In genomic region chr2:203535078-203535783, GRCh38 we compare ENCODE assay signal across 8 cellular contexts. TPM values are rescaled to one million over a fixed set of nuclear protein-coding genes. Genes with fewer than 3 reads are reported as not detected.
A peak's percentile ranks its signal among the peaks of the same experiment; 100 is the strongest.
DNase-seq lines count a peak whose midpoint lies in the region; ATAC-seq and TF ChIP-seq lines count a peak whose summit lies in the region.

Gene RAPH1 (minus strand): TSS chr2:203535301. CDS start chr2:203495353, 39,948 bp downstream.

- DNase-seq in CD8-positive, alpha-beta T cell: peak; percentile 3 to 65 (median 49)
- peak; percentile 79 for DNase-seq in SK-N-DZ (ENCODE audit: low spot score)
- peak; percentile 76 for DNase-seq in germinal center (ENCODE audit: low spot score)

- peaks cover 2% of the 10 kb centered on the region for H3K36me3 Mint-ChIP-seq in CD8-positive, alpha-beta T cell
- peaks cover 2% of the 10 kb centered on the region for H3K36me3 Mint-ChIP-seq in activated naive CD4-positive, alpha-beta T cell treated with anti-CD3 and anti-CD28 coated beads, Interleukin-2, amount 50 U/mL, for 24 hours

- H3K9me2 ChIP-seq in Loucy (replicated peaks; ENCODE audit: low read depth, low read length): no peaks in the 10 kb centered on the region

- no peak for TF ChIP-seq CTCF in CD8-positive, alpha-beta T cell (IDR thresholded peaks at IDR 0.05)
- no peak for TF ChIP-seq CTCF in Loucy (conservative IDR thresholded peaks at IDR 0.05; ENCODE audit: low read length)
- no peak for TF ChIP-seq CTCF in neutrophil (IDR thresholded peaks at IDR 0.05)

- H3K4me2 ChIP-seq in Loucy (ENCODE audit: low read depth, low read length, poor library complexity, severe bottlenecking): peak within 1 kb of the TSS; percentile 86

- peaks cover 15% of the 10 kb centered on the region for H3K4me1 ChIP-seq in CD8-positive, alpha-beta T cell (ENCODE audit: insufficient read depth, low read length)
- H3K4me1 ChIP-seq in Loucy (ENCODE audit: insufficient read depth, low read length, poor library complexity, severe bottlenecking) (no peaks in the 10 kb centered on the region), neutrophil (ENCODE audit: control insufficient read depth in 1 of 2, insufficient read depth in 1 of 2, low read depth in 1 of 2, low read length in 1 of 2) (peaks cover 6 to 11% of the 10 kb centered on the region in 2 experiments), subcutaneous abdominal adipose tissue (ENCODE audit: control insufficient read depth in 5 of 5, insufficient read depth in 5 of 5, low read length in 5 of 5) (peaks cover 0 to 29% (median 20%) of the 10 kb centered on the region in 5 donors)

- H3K9ac ChIP-seq in Loucy (ENCODE audit: low read depth, low read length, poor library complexity, severe bottlenecking): no peak within 1 kb of the TSS
- H3K9ac ChIP-seq in subcutaneous abdominal adipose tissue (ENCODE audit: low read length in 5 of 5): peak within 1 kb of the TSS; percentile 52 to 94 (median 88)

- peak within 1 kb of the TSS; percentile 86 for H3K4me3 Mint-ChIP-seq in CD8-positive, alpha-beta T cell
- H3K4me3 Mint-ChIP-seq in activated naive CD4-positive, alpha-beta T cell treated with anti-CD3 and anti-CD28 coated beads, Interleukin-2, amount 50 U/mL, for 24 hours: peak within 1 kb of the TSS; percentile 97

- H3K27me3 Mint-ChIP-seq in CD8-positive, alpha-beta T cell (ENCODE audit: low read depth): peaks cover 28% of the 10 kb centered on the region
- H3K27me3 Mint-ChIP-seq in activated naive CD4-positive, alpha-beta T cell treated with anti-CD3 and anti-CD28 coated beads, Interleukin-2, amount 50 U/mL, for 24 hours: peaks cover 8% of the 10 kb centered on the region

- H3K4me3 ChIP-seq in CD8-positive, alpha-beta T cell (ENCODE audit: low read depth, low read length): peak within 1 kb of the TSS; percentile 50
- H3K4me3 ChIP-seq in Loucy (ENCODE audit: low read length, poor library complexity, severe bottlenecking) (peak within 1 kb of the TSS; percentile 76), neutrophil (ENCODE audit: low read depth in 1 of 2, low read length in 1 of 2) (peak within 1 kb of the TSS; percentile 35 to 47), subcutaneous abdominal adipose tissue (ENCODE audit: low read depth in 1 of 5, low read length in 5 of 5) (peak within 1 kb of the TSS; percentile 81 to 95 (median 83))

- no peaks in the 10 kb centered on the region for H4K20me1 ChIP-seq in Loucy (ENCODE audit: insufficient read depth, low read length, poor library complexity, severe bottlenecking)

- POLR2A ChIA-PET in CD8-positive, alpha-beta T cell (lab: Charles Lee): interaction anchor here (0.6 to 2.2 kb wide), 5 partner anchors 102 to 206 kb away, joined by 3 to 7 read pairs (median 4); no protein-coding TSS in a partner anchor

- peaks cover 9% of the 10 kb centered on the region for H3K9me3 Mint-ChIP-seq in CD8-positive, alpha-beta T cell
- peaks cover 6% of the 10 kb centered on the region for H3K9me3 Mint-ChIP-seq in activated naive CD4-positive, alpha-beta T cell treated with anti-CD3 and anti-CD28 coated beads, Interleukin-2, amount 50 U/mL, for 24 hours

- no peak within 1 kb of the TSS for H3K27ac ChIP-seq in CD8-positive, alpha-beta T cell (ENCODE audit: low read depth, low read length)
- H3K27ac ChIP-seq in neutrophil (no peak within 1 kb of the TSS), subcutaneous abdominal adipose tissue (ENCODE audit: low read depth, low read length) (peak within 1 kb of the TSS; percentile 91)

- CTCF ChIA-PET in CD8-positive, alpha-beta T cell (lab: Charles Lee): no interaction called here

- H3K27ac Mint-ChIP-seq in CD8-positive, alpha-beta T cell: no peak within 1 kb of the TSS
- H3K27ac Mint-ChIP-seq in activated naive CD4-positive, alpha-beta T cell treated with anti-CD3 and anti-CD28 coated beads, Interleukin-2, amount 50 U/mL, for 24 hours: peak within 1 kb of the TSS; percentile 88

- H3F3A ChIP-seq in Loucy (ENCODE audit: low read depth): 0 out of 2 replicates have a peak, but pooled peaks cover 5% of the 10 kb centered on the region

- peak; percentile 62 for ATAC-seq in CD8-positive, alpha-beta T cell
- ATAC-seq in GM21529 (IDR thresholded peaks at IDR 0.05; ENCODE audit: unreplicated experiment): peak; percentile 71

- no peaks in the 10 kb centered on the region for H3K9me3 ChIP-seq in CD8-positive, alpha-beta T cell (ENCODE audit: low read length)
- H3K9me3 ChIP-seq in Loucy (ENCODE audit: insufficient read depth, low read depth, low read length): no peaks in the 10 kb centered on the region
- no peaks in the 10 kb centered on the region for H3K9me3 ChIP-seq in neutrophil
- no peaks in the 10 kb centered on the region for H3K9me3 ChIP-seq in subcutaneous abdominal adipose tissue (ENCODE audit: control insufficient read depth in 5 of 5, low read length in 5 of 5)

- H3K36me3 ChIP-seq in CD8-positive, alpha-beta T cell (ENCODE audit: insufficient read depth, low read length): no peaks in the 10 kb centered on the region
- H3K36me3 ChIP-seq in Loucy (ENCODE audit: insufficient read depth, low read length) (no peaks in the 10 kb centered on the region), neutrophil (no peaks in the 10 kb centered on the region), subcutaneous abdominal adipose tissue (ENCODE audit: control insufficient read depth in 5 of 5, insufficient read depth in 5 of 5, low read length in 5 of 5) (no peaks in the 10 kb centered on the region)

- H3K4me1 Mint-ChIP-seq in CD8-positive, alpha-beta T cell (ENCODE audit: low read depth): peaks cover 27% of the 10 kb centered on the region
- H3K4me1 Mint-ChIP-seq in activated naive CD4-positive, alpha-beta T cell treated with anti-CD3 and anti-CD28 coated beads, Interleukin-2, amount 50 U/mL, for 24 hours: peaks cover 53% of the 10 kb centered on the region

- H3K79me2 ChIP-seq in Loucy (ENCODE audit: insufficient read depth, low read length): no peaks in the 10 kb centered on the region

- intact Hi-C loops in CD8-positive, alpha-beta T cell (cut with DNase I, micrococcal nuclease): loop anchor here (2.0 to 5.0 kb wide), 2 partner anchors 247 to 296 kb away; partner anchors contain the start of gene CYP20A1 (in 1 of the 2)

- H3K27me3 ChIP-seq in CD8-positive, alpha-beta T cell (ENCODE audit: insufficient read depth, low read length): no peaks in the 10 kb centered on the region
- H3K27me3 ChIP-seq in Loucy (ENCODE audit: insufficient read depth, low read length, poor library complexity, severe bottlenecking): peaks cover 28% of the 10 kb centered on the region
- peaks cover 100% of the 10 kb centered on the region for H3K27me3 ChIP-seq in neutrophil
- no peaks in the 10 kb centered on the region for H3K27me3 ChIP-seq in subcutaneous abdominal adipose tissue (ENCODE audit: control insufficient read depth in 5 of 5, insufficient read depth in 4 of 5, low read length in 5 of 5)

- H2AFZ ChIP-seq in Loucy (ENCODE audit: low read length): peak within 1 kb of the TSS; percentile 87

RNA-seq across cellular contexts. Expression of gene RAPH1, which starts in this region (rescaled TPM):
- 1 to 10 TPM; 1.8 to 1.9 TPM for total RNA-seq in CD8-positive, alpha-beta T cell
- 7.7 and 9.2 TPM in 2 replicates for polyA plus RNA-seq in SK-N-DZ (2014; cell fraction: cytosol; rRNA removed)
- 6.4 and 11.2 TPM in 2 replicates for polyA plus RNA-seq in SK-N-DZ (2014; cell fraction: nucleus; rRNA removed)
